In genomic region chr9:83956288-83957028, GRCh38 we compare ENCODE assay signal across 8 cellular contexts. TPM values are rescaled to one million over a fixed set of nuclear protein-coding genes. Genes with fewer than 3 reads are reported as not detected.
DNase-seq lines count a peak whose midpoint lies in the region; ATAC-seq and TF ChIP-seq lines count a peak whose summit lies in the region.

No MANE protein-coding gene starts in this region.

- intact Hi-C loops in sigmoid colon (cut with DNase I) = loop anchor here (2.0 kb wide), 1 partner anchor 24 kb away; the partner anchor contains the start of genes HNRNPK and RMI1

- WGBS in iPS DF 6.9 (ENCODE audit: insufficient coverage, insufficient read length) = no CpG with 5 or more reads among the region's 61 CpGs
- 2 to 4% methylated on average over 61 of the region's 61 CpGs for WGBS in sigmoid colon, 2 donors

- TF ChIP-seq EP300 in sigmoid colon (IDR thresholded peaks at IDR 0.05) = no peak

- H3K27ac ChIP-seq in iPS DF 6.9 (ENCODE audit: low read length) = no peak overlapping the region
- H3K27ac ChIP-seq in sigmoid colon = peak overlapping the region; percentile 79 to 84 (median 82)

- H3K4me3 ChIP-seq in iPS DF 6.9 (ENCODE audit: low read length) (peak overlapping the region; percentile 47; the same call in 1 of the 2 replicates), sigmoid colon (peak overlapping the region; percentile 63 to 85 (median 76))

- H3K9me3 ChIP-seq in iPS DF 6.9 (ENCODE audit: control insufficient read depth, insufficient read depth, low read length) (no peaks in the 10 kb centered on the region), sigmoid colon (no peaks in the 10 kb centered on the region)

- TF ChIP-seq CTCF in sigmoid colon (IDR thresholded peaks at IDR 0.05) = no peak

- ATAC-seq in GM21381 (IDR thresholded peaks at IDR 0.05; ENCODE audit: unreplicated experiment) = peak; percentile 88

- DNase-seq in DMS53 treated with DMSO at 0.1 percent for 48 hours (lab: John Stamatoyannopoulos, UW; ENCODE audit: unreplicated experiment) (peak; percentile 41), HuH-7 (ENCODE audit: low spot score) (peak; percentile 85), SW480 (ENCODE audit: low spot score) (peak; percentile 90), anterior cingulate cortex (lab: John Stamatoyannopoulos, UW) (peak in 57 of 58 donors; percentile 12 to 91 (median 67)), iPS DF 6.9 (ENCODE audit: low read depth, low spot score) (no peak), sigmoid colon (peak; percentile 85), NCI-H128 (lab: John Stamatoyannopoulos, UW; ENCODE audit: unreplicated experiment) (no peak)

- TF ChIP-seq POLR2A in sigmoid colon (IDR thresholded peaks at IDR 0.05) = no peak

- H3K36me3 ChIP-seq in iPS DF 6.9 (ENCODE audit: control insufficient read depth, insufficient read depth, low read length) (no peaks in the 10 kb centered on the region), sigmoid colon (peaks cover 0 to 30% (median 4%) of the 10 kb centered on the region in 4 donors)

- H3K4me1 ChIP-seq in iPS DF 6.9 (ENCODE audit: control insufficient read depth, insufficient read depth, low read length) (no peaks in the 10 kb centered on the region), sigmoid colon (peaks cover 0 to 26% (median 18%) of the 10 kb centered on the region in 4 donors)

- H3K27me3 ChIP-seq in iPS DF 6.9 (ENCODE audit: control insufficient read depth, insufficient read depth, low read length) = no peaks in the 10 kb centered on the region
- no peaks in the 10 kb centered on the region for H3K27me3 ChIP-seq in sigmoid colon

RNA-seq across cellular contexts. Expression of gene HNRNPK, which starts 23.6 kb away (rescaled TPM):
- 100 to 1,000 TPM; 285 to 448 (median 395) TPM for total RNA-seq in sigmoid colon
- polyA plus RNA-seq in sigmoid colon = 100 to 1,000 TPM; 237 to 364 (median 261) TPM

RNA-seq across cellular contexts. Expression of gene RMI1, which starts 24.1 kb away (rescaled TPM):
- 1 to 10 TPM; 1.4 to 3.9 (median 3.0) TPM for total RNA-seq in sigmoid colon
- polyA plus RNA-seq in sigmoid colon = 1 to 10 TPM; 5.7 to 9.0 (median 6.6) TPM

RNA-seq across cellular contexts. Expression of gene KIF27, which starts 35.2 kb away (rescaled TPM):
- total RNA-seq in sigmoid colon = 1 to 10 TPM; 3.2 to 7.8 (median 5.2) TPM
- polyA plus RNA-seq in sigmoid colon = 1 to 10 TPM in 1 of 3 donors, under 1 TPM in 1, not detected in 1; 0.23 to 1.7 TPM

Comparison
In these comparisons a context has a peak if more than half of its experiments do, and no peak if none do; other contexts are left out.
1. DNase-seq: peak in DMS53 treated with DMSO at 0.1 percent for 48 hours (single experiment), HuH-7 (single experiment), SW480 (single experiment), anterior cingulate cortex (57 of 58) and sigmoid colon (single experiment); none in iPS DF 6.9 (single experiment) and NCI-H128 (single experiment).